In genomic region chr2:180980185-180980942, GRCh38 we compare ENCODE assay signal across 8 cellular contexts. TPM values are rescaled to one million over a fixed set of nuclear protein-coding genes. Genes with fewer than 3 reads are reported as not detected.
DNase-seq lines count a peak whose midpoint lies in the region; ATAC-seq and TF ChIP-seq lines count a peak whose summit lies in the region.

TSS of gene UBE2E3 (plus strand) at chr2:180980605. CDS start at chr2:180982043, 1,438 bp downstream.

- TF ChIP-seq CTCF in BE2C (IDR thresholded peaks at IDR 0.05; ENCODE audit: low read depth, low read length) = peak; percentile 37

- H3K36me3 ChIP-seq in BE2C = no peaks in the 10 kb centered on the region

- H3K4me1 ChIP-seq in BE2C = no peaks in the 10 kb centered on the region

- H3K9me3 ChIP-seq in BE2C = no peaks in the 10 kb centered on the region

- ATAC-seq in GM19023 (IDR thresholded peaks at IDR 0.05; ENCODE audit: unreplicated experiment) (peak; percentile 76), HG03196 (IDR thresholded peaks at IDR 0.05; ENCODE audit: unreplicated experiment) (peak; percentile 78)

- peak within 1 kb of the TSS; percentile 71 for H3K4me3 ChIP-seq in BE2C (ENCODE audit: low read depth, low read length)

- no peaks in the 10 kb centered on the region for H3K27me3 ChIP-seq in BE2C

- DNase-seq in BE2C (peak; percentile 79), NCI-H748 treated with DMSO at 0.1 percent for 48 hours (lab: John Stamatoyannopoulos, UW) (peak; percentile 83), medulla oblongata (ENCODE audit: extremely low spot score) (peak; percentile 91)
- peak; percentile 91 for DNase-seq in activated CD8-positive, alpha-beta memory T cell treated with anti-CD3 and anti-CD28 coated beads for 24 hours
- DNase-seq in effector CD8-positive, alpha-beta T cell (lab: John Stamatoyannopoulos, UW) = peak; percentile 70
- DNase-seq in stimulated activated CD8-positive, alpha-beta memory T cell treated with anti-CD3 and anti-CD28 coated beads, Interleukin-12 subunit alpha, Interleukin-12 subunit beta, amount 100 ng/mL, for 1 hour (ENCODE audit: low read depth) = peak; percentile 48

RNA-seq across cellular contexts. Expression of gene UBE2E3, which starts in this region (rescaled TPM):
- polyA plus RNA-seq in BE2C (2012; ENCODE audit: insufficient read depth, insufficient read length, low read depth) = 36.4 TPM

Comparison
In these comparisons a context has a peak if more than half of its experiments do, and no peak if none do; other contexts are left out.
1. Peak in every context shown above with its lines: DNase-seq, ATAC-seq and H3K4me3 ChIP-seq.